8 cellular contexts compared by ENCODE assay signal in the genomic region with DNA sequence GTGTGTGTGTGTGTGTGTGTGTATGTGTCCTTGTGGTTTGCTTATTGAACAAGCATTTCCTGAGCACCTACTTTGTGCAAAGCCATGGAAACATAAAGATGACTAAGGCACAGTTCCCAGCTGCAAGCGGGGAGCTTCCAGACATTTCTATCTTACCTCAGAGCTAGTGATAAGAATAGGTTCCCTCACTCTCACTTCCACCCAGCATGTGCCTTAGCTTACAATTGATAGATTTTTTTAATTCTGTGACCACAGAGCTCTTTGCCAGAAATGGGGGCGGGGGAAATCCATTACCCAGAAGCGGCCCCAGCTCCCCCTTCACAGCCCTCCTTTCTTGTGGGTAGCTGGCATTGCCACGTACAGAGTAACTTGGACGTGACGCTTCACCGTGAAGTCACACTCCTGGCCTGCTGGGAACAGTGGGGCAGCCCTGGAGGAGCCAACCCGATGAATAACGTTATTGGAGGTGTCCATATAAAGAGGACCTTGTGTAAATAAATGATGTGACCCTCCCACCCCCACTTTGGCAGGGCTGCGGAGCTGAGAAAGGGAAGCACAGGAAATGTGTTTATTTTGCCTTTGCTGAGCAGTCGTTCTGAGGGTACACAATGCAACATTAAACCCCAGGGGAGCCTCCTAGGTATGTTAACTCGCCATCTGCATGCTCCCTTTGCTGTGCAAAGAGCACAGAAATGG.
A peak's percentile ranks its signal among the peaks of the same experiment; 100 is the strongest.
DNase-seq lines count a peak whose midpoint lies in the region; FAIRE-seq and TF ChIP-seq lines count a peak whose summit lies in the region.

No MANE protein-coding gene starts in this region.

- no peak overlapping the region for H3K27ac ChIP-seq in kidney (ENCODE audit: low read depth in 2 of 2, low read length in 2 of 2)

- H3K27ac Mint-ChIP-seq in chondrocyte (ENCODE audit: unreplicated experiment), result peak overlapping the region; percentile 42

- intact Hi-C loops in kidney (cut with DNase I), result no loop called here

- DNase-seq in NOMO-1 (lab: John Stamatoyannopoulos, UW; ENCODE audit: unreplicated experiment in 2 of 2) (peak; percentile 27 to 29), NOMO-1 treated with dmso at 0.1 percent for 144 hours (lab: John Stamatoyannopoulos, UW; ENCODE audit: unreplicated experiment) (no peak), Kasumi-1 (lab: John Stamatoyannopoulos, UW) (peak; percentile 24 to 45), chondrocyte (ENCODE audit: low spot score) (no peak), NCI-H1694 (lab: John Stamatoyannopoulos, UW) (no peak), kidney (no peak)
- DNase-seq in activated CD4-positive, CD25-positive, alpha-beta regulatory T cell (lab: John Stamatoyannopoulos, UW), result peak in 3 of 4 experiments; percentile 20 to 42 (median 31)
- peak; percentile 88 for DNase-seq in stimulated activated CD4-positive, alpha-beta T cell treated with anti-CD3 and anti-CD28 coated beads, Interleukin-4, amount 100 ng/mL, for 24 hours

- H3K4me3 ChIP-seq in kidney (ENCODE audit: low read length in 2 of 2), result no peak overlapping the region

- no peaks in the 10 kb centered on the region for H3K36me3 ChIP-seq in kidney (ENCODE audit: control insufficient read depth in 1 of 2, insufficient read depth in 2 of 2, low read length in 2 of 2)

- no peaks in the 10 kb centered on the region for H3K27me3 Mint-ChIP-seq in chondrocyte (ENCODE audit: low read depth)

- no peak overlapping the region for H3K9ac ChIP-seq in kidney (ENCODE audit: low read length in 2 of 2)

- TF ChIP-seq CTCF in chondrocyte (IDR thresholded peaks at IDR 0.05), result no peak
- TF ChIP-seq CTCF in kidney (IDR thresholded peaks at IDR 0.05; ENCODE audit: borderline replicate concordance, extremely low read depth, insufficient read depth), result no peak

- no peaks in the 10 kb centered on the region for H3K4me1 ChIP-seq in kidney (ENCODE audit: control insufficient read depth in 1 of 2, insufficient read depth in 1 of 2, low read depth in 1 of 2, low read length in 2 of 2)

- no peaks in the 10 kb centered on the region for H3K9me3 ChIP-seq in kidney (ENCODE audit: control insufficient read depth in 1 of 2, low read length in 2 of 2)

- H3K4me1 Mint-ChIP-seq in chondrocyte (ENCODE audit: low read depth), result peaks cover 29% of the 10 kb centered on the region

- FAIRE-seq in kidney (lab: Jason Lieb, UNC), result no peak

- H3K4me3 Mint-ChIP-seq in chondrocyte (ENCODE audit: unreplicated experiment), result peak overlapping the region; percentile 20

- H3K9me3 Mint-ChIP-seq in chondrocyte (ENCODE audit: low read depth), result peaks cover 4% of the 10 kb centered on the region

- H3K36me3 Mint-ChIP-seq in chondrocyte (ENCODE audit: low read depth), result peaks cover 4% of the 10 kb centered on the region

Comparison
In these comparisons a context has a peak if more than half of its experiments do, and no peak if none do; other contexts are left out.
1. DNase-seq: peak in NOMO-1 (2 of 2), Kasumi-1 (2 of 2), activated CD4-positive, CD25-positive, alpha-beta regulatory T cell (3 of 4) and stimulated activated CD4-positive, alpha-beta T cell treated with anti-CD3 and anti-CD28 coated beads, Interleukin-4, amount 100 ng/mL, for 24 hours (single experiment); none in NOMO-1 treated with dmso at 0.1 percent for 144 hours (single experiment), chondrocyte (single experiment), NCI-H1694 (single experiment) and kidney (single experiment).